In genomic region chr16:15592324-15592723, GRCh38 we compare ENCODE assay signal across 11 cellular contexts. TPM values are rescaled to one million over a fixed set of nuclear protein-coding genes. Genes with fewer than 3 reads are reported as not detected.
DNase-seq lines count a peak whose midpoint lies in the region; ATAC-seq and TF ChIP-seq lines count a peak whose summit lies in the region.
"Had no signal": no experiment of that assay in that cellular context is flagged by ENCODE, and none has a peak within 500 bp of the region (broad histone marks: within the 10 kb centered on the region; RNA-seq: fewer than 3 reads in every experiment).

No MANE protein-coding gene starts in this region.

- H3K4me3 Mint-ChIP-seq in CD4-positive, alpha-beta T cell = no peak overlapping the region
- H3K4me3 Mint-ChIP-seq in IgD-negative memory B cell = peak overlapping the region in 3 of 4 donors; percentile 42 to 75 (median 56)

- H3K4me1 ChIP-seq in mucosa of rectum (ENCODE audit: control insufficient read depth in 2 of 2, insufficient read depth in 2 of 2, low read length in 2 of 2) (peaks cover 11 to 14% of the 10 kb centered on the region in 2 donors), uterus (no peaks in the 10 kb centered on the region)

- H3K27ac Mint-ChIP-seq in CD4-positive, alpha-beta T cell = peak overlapping the region; percentile 61
- peak overlapping the region; percentile 62 to 94 (median 88) for H3K27ac Mint-ChIP-seq in IgD-negative memory B cell

- peaks cover 20 to 40% of the 10 kb centered on the region in 2 donors for H3K36me3 ChIP-seq in mucosa of rectum (ENCODE audit: control insufficient read depth in 2 of 2, insufficient read depth in 2 of 2, low read length in 2 of 2)
- H3K36me3 ChIP-seq in uterus = no peaks in the 10 kb centered on the region

- no peak for TF ChIP-seq CTCF in CD4-positive, alpha-beta T cell (IDR thresholded peaks at IDR 0.05)
- TF ChIP-seq CTCF in uterus (IDR thresholded peaks at IDR 0.05) = no peak

- H3K4me3 ChIP-seq in mucosa of rectum (ENCODE audit: low read length in 2 of 2) = no peak overlapping the region
- no peak overlapping the region for H3K4me3 ChIP-seq in uterus
- H3K4me3 ChIP-seq: ascending aorta had no signal

- H3K9me3 Mint-ChIP-seq in CD4-positive, alpha-beta T cell = no peaks in the 10 kb centered on the region
- H3K9me3 Mint-ChIP-seq in IgD-negative memory B cell = no peaks in the 10 kb centered on the region

- peaks cover 66% of the 10 kb centered on the region for H3K36me3 Mint-ChIP-seq in CD4-positive, alpha-beta T cell (ENCODE audit: low read depth)
- peaks cover 10% of the 10 kb centered on the region for H3K36me3 Mint-ChIP-seq in IgD-negative memory B cell

- H3K27me3 ChIP-seq in CD4-positive, alpha-beta T cell (ENCODE audit: control insufficient read depth, insufficient read depth, low read length) = no peaks in the 10 kb centered on the region
- no peaks in the 10 kb centered on the region for H3K27me3 ChIP-seq in mucosa of rectum (ENCODE audit: control insufficient read depth in 2 of 2, insufficient read depth in 2 of 2, low read length in 2 of 2)
- H3K27me3 ChIP-seq in uterus = no peaks in the 10 kb centered on the region
- H3K27me3 ChIP-seq: ascending aorta had no signal

- POLR2A ChIA-PET in CD4-positive, alpha-beta T cell (lab: Charles Lee) = no interaction called here

- H3K27me3 Mint-ChIP-seq in CD4-positive, alpha-beta T cell = no peaks in the 10 kb centered on the region
- H3K27me3 Mint-ChIP-seq in IgD-negative memory B cell = no peaks in the 10 kb centered on the region

- H3K9me3 ChIP-seq in CD4-positive, alpha-beta T cell (ENCODE audit: control insufficient read depth, low read length) = no peaks in the 10 kb centered on the region
- H3K9me3 ChIP-seq in mucosa of rectum (ENCODE audit: control insufficient read depth in 2 of 2, low read length in 2 of 2) (no peaks in the 10 kb centered on the region), uterus (no peaks in the 10 kb centered on the region)
- H3K9me3 ChIP-seq: ascending aorta had no signal

- peak overlapping the region; percentile 21 for H3K27ac ChIP-seq in CD4-positive, alpha-beta T cell (ENCODE audit: low read depth, low read length)
- H3K27ac ChIP-seq in mucosa of rectum (ENCODE audit: low read depth in 2 of 2, low read length in 2 of 2) (peak overlapping the region; percentile 15 to 38), uterus (peak overlapping the region in 1 of 2 donors; percentile 46)

- peaks cover 20% of the 10 kb centered on the region for H3K4me1 Mint-ChIP-seq in CD4-positive, alpha-beta T cell (ENCODE audit: low read depth)
- H3K4me1 Mint-ChIP-seq in IgD-negative memory B cell = peaks cover 36 to 41% (median 37%) of the 10 kb centered on the region in 3 donors

- no peak for ATAC-seq in CD4-positive, alpha-beta T cell (ENCODE audit: poor library complexity)
- ATAC-seq in GM21360 (IDR thresholded peaks at IDR 0.05; ENCODE audit: unreplicated experiment) = no peak
- ATAC-seq in HG03097 (IDR thresholded peaks at IDR 0.05; ENCODE audit: low FRiP score, unreplicated experiment) = no peak

- CTCF ChIA-PET in CD4-positive, alpha-beta T cell (lab: Charles Lee) = interaction anchor here (2.6 kb wide), 1 partner anchor 51 kb away, joined by 15 read pairs; the partner anchor contains the start of gene MARF1

- TF ChIP-seq POLR2A in uterus (IDR thresholded peaks at IDR 0.05) = no peak

- peak overlapping the region in 1 of 2 donors; percentile 17 for H3K9ac ChIP-seq in mucosa of rectum (ENCODE audit: low read depth in 1 of 2, low read length in 2 of 2)

- DNase-seq in CD4-positive, alpha-beta T cell = peak in 9 of 10 experiments; percentile 8 to 55 (median 38)
- peak; percentile 59 for DNase-seq in activated gamma-delta T cell treated with Interleukin-2 at 50 U/mL for 16 hours
- no peak for DNase-seq in uterus
- no peak for DNase-seq in DMS153 treated with DMSO at 0.1 percent for 48 hours (lab: John Stamatoyannopoulos, UW; ENCODE audit: unreplicated experiment)
- DNase-seq: MV-4-11, NCI-H69 had no signal

- intact Hi-C loops in CD4-positive, alpha-beta T cell (cut with DNase I, micrococcal nuclease) = loop anchor here in 1 of 2 experiments (5.0 to 10.0 kb wide), 2 partner anchors 50 to 168 kb away; partner anchors contain the start of gene MARF1
- intact Hi-C loops in uterus (cut with DNase I; ENCODE audit: low total_unique reads) = no loop called here

RNA-seq across cellular contexts. Expression of gene MARF1, which starts 50.6 kb away (rescaled TPM):
- total RNA-seq in CD4-positive, alpha-beta T cell = 100 to 1,000 TPM; 156 to 157 TPM
- 38.4 TPM for polyA plus RNA-seq in IgD-negative memory B cell
- 10 to 100 TPM; 21.0 to 91.9 (median 42.2) TPM for total RNA-seq in uterus

RNA-seq across cellular contexts. Expression of gene NDE1, which starts 57.7 kb away (rescaled TPM):
- total RNA-seq in CD4-positive, alpha-beta T cell = 100 to 1,000 TPM in 1 of 2 experiments, 10 to 100 TPM in 1; 96.6 to 106 TPM
- 79.2 TPM for polyA plus RNA-seq in IgD-negative memory B cell
- total RNA-seq in uterus = 10 to 100 TPM; 23.8 to 53.4 (median 39.2) TPM

Comparison
In these comparisons a context has a peak if more than half of its experiments do, and no peak if none do; other contexts are left out.
1. DNase-seq: peak in CD4-positive, alpha-beta T cell (9 of 10) and activated gamma-delta T cell treated with Interleukin-2 at 50 U/mL for 16 hours (single experiment); none in uterus (0 of 2) and DMS153 treated with DMSO at 0.1 percent for 48 hours (single experiment).